ENCODE assay signal across 8 cellular contexts in genomic region chr11:64305075-64305690, GRCh38. TPM values are rescaled to one million over a fixed set of nuclear protein-coding genes. Genes with fewer than 3 reads are reported as not detected.
DNase-seq lines count a peak whose midpoint lies in the region; ATAC-seq and TF ChIP-seq lines count a peak whose summit lies in the region.

TSS of gene ESRRA (plus strand) at chr11:64305524. CDS start at chr11:64307180, 1,656 bp downstream.

- no peak for TF ChIP-seq CTCF in lung (IDR thresholded peaks at IDR 0.05; ENCODE audit: control extremely low read depth, extremely low read depth)

- H3K27me3 ChIP-seq in ectodermal cell (ENCODE audit: control insufficient read depth, insufficient read depth, low read length, poor library complexity, severe bottlenecking): peaks cover 34% of the 10 kb centered on the region
- no peaks in the 10 kb centered on the region for H3K27me3 ChIP-seq in lung (ENCODE audit: control insufficient read depth, insufficient read depth)

- peak within 1 kb of the TSS; percentile 66 for H3K4me3 ChIP-seq in ectodermal cell (ENCODE audit: insufficient read depth, low read depth, low read length)
- H3K4me3 ChIP-seq in lung: peak within 1 kb of the TSS; percentile 60

- no peaks in the 10 kb centered on the region for H3K36me3 ChIP-seq in ectodermal cell (ENCODE audit: control insufficient read depth, insufficient read depth, low read length)
- no peaks in the 10 kb centered on the region for H3K36me3 ChIP-seq in lung (ENCODE audit: control insufficient read depth in 2 of 2, insufficient read depth in 2 of 2, low read length in 2 of 2)

- WGBS in ectodermal cell, 2 experiments: 0% methylated on average over 81 of the region's 81 CpGs
- 0 to 1% methylated on average over 54 to 81 of the region's 81 CpGs for WGBS in lung, 2 donors

- H3K4me1 ChIP-seq in ectodermal cell (ENCODE audit: control insufficient read depth, insufficient read depth, low read length): peaks cover 13% of the 10 kb centered on the region
- H3K4me1 ChIP-seq in lung (ENCODE audit: control insufficient read depth in 2 of 2, insufficient read depth in 2 of 2, low read length in 2 of 2): peaks cover 0 to 11% of the 10 kb centered on the region in 2 donors

- peak within 1 kb of the TSS; percentile 78 for H3K27ac ChIP-seq in ectodermal cell (ENCODE audit: insufficient read depth, low read depth, low read length, poor library complexity, severe bottlenecking)
- H3K27ac ChIP-seq in lung (ENCODE audit: low read depth in 1 of 2, low read length in 1 of 2): peak within 1 kb of the TSS; percentile 93 to 96

- DNase-seq in COLO668 (lab: John Stamatoyannopoulos, UW; ENCODE audit: unreplicated experiment): peak; percentile 100
- peak; percentile 99 for DNase-seq in HT-29 (ENCODE audit: low spot score)
- DNase-seq in NK-92 treated with Interleukin-12 subunit alpha and Interleukin-12 subunit beta, amount 100 ng/mL, for 24 hours (lab: John Stamatoyannopoulos, UW): peak; percentile 100
- DNase-seq in activated CD8-positive, alpha-beta memory T cell treated with anti-CD3 and anti-CD28 coated beads for 1 hour (ENCODE audit: extremely low read depth in 1 of 2, low read depth in 1 of 2): peak; percentile 98 to 100
- peak; percentile 100 for DNase-seq in lung (ENCODE audit: low spot score)
- DNase-seq in stimulated activated CD4-positive, alpha-beta T cell treated with anti-CD3 and anti-CD28 coated beads, TNF-alpha, amount 100 ng/mL, for 24 hours (ENCODE audit: low read depth in 3 of 3): peak; percentile 97 to 100 (median 100)

- H3K9me3 ChIP-seq in ectodermal cell (ENCODE audit: control insufficient read depth, low read length): no peaks in the 10 kb centered on the region
- no peaks in the 10 kb centered on the region for H3K9me3 ChIP-seq in lung (ENCODE audit: control insufficient read depth in 2 of 2, insufficient read depth in 1 of 2, low read length in 1 of 2)

- ATAC-seq in GM21360 (IDR thresholded peaks at IDR 0.05; ENCODE audit: unreplicated experiment): peak; percentile 61
- peak; percentile 92 for ATAC-seq in lung (ENCODE audit: insufficient read depth, low FRiP score)

RNA-seq across cellular contexts. Expression of gene ESRRA, which starts in this region (rescaled TPM):
- total RNA-seq in HT-29 (2014; rRNA removed; shearing (Covaris generic)): 180 TPM in 2 replicates
- polyA plus RNA-seq in ectodermal cell (2013, experiment 1 of 4): 19.6 TPM
- 17.8 TPM for polyA plus RNA-seq in ectodermal cell (2013, experiment 2 of 4)
- polyA plus RNA-seq in ectodermal cell (2013, experiment 3 of 4): 11.3 TPM
- polyA plus RNA-seq in ectodermal cell (2013, experiment 4 of 4): 12.8 TPM
- total RNA-seq in lung: 10 to 100 TPM; 10.8 to 78.3 TPM
- polyA plus RNA-seq in lung: 10 to 100 TPM; 67.7 to 88.4 TPM

Comparison
In these comparisons a context has a peak if more than half of its experiments do, and no peak if none do; other contexts are left out.
1. Peak in every context shown above with its lines: DNase-seq, ATAC-seq, H3K4me3 ChIP-seq and H3K27ac ChIP-seq.